9 cellular contexts compared by ENCODE assay signal in genomic region chr2:88658890-88659881, GRCh38. TPM values are rescaled to one million over a fixed set of nuclear protein-coding genes. Genes with fewer than 3 reads are reported as not detected.
DNase-seq lines count a peak whose midpoint lies in the region; ATAC-seq and TF ChIP-seq lines count a peak whose summit lies in the region.
"Had no signal": no experiment of that assay in that cellular context is flagged by ENCODE, and none has a peak within 500 bp of the region (broad histone marks: within the 10 kb centered on the region; RNA-seq: fewer than 3 reads in every experiment).

No MANE protein-coding gene starts in this region.

- POLR2A ChIA-PET in HEK293T (lab: Yijun Ruan, JAX): interaction anchor here (0.8 to 1.2 kb wide), 5 partner anchors 8 to 33 kb away, joined by 3 to 4 read pairs (median 3); no protein-coding TSS in a partner anchor

- intact Hi-C loops in left cardiac atrium (cut with DNase I): no loop called here

- ATAC-seq in left cardiac atrium (peak; percentile 57 to 81), GM18517 (IDR thresholded peaks at IDR 0.05; ENCODE audit: unreplicated experiment) (no peak), HG03565 (IDR thresholded peaks at IDR 0.05; ENCODE audit: unreplicated experiment) (no peak)

- no peaks in the 10 kb centered on the region for H3K9me3 ChIP-seq in SJSA1 (replicated peaks)

- no peak overlapping the region for H3K4me3 ChIP-seq in SJSA1

- DNase-seq in HEK293T (ENCODE audit: extremely low spot score) (peak; percentile 43), SJSA1 (ENCODE audit: low read depth in 1 of 2, low spot score in 2 of 2) (peak in 1 of 2 experiments; percentile 42), left cardiac atrium (no peak), smooth muscle cell of the brain vasculature (ENCODE audit: low read depth, low spot score) (peak; percentile 18)
- DNase-seq in activated naive CD4-positive, alpha-beta T cell treated with Interleukin-2 at 50 U/mL for 16 hours: no peak
- no peak for DNase-seq in stimulated activated CD4-positive, alpha-beta T cell treated with anti-CD3 and anti-CD28 coated beads, Interleukin-12 subunit alpha, Interleukin-12 subunit beta, amount 100 ng/mL, for 4 hours
- DNase-seq: activated naive CD8-positive, alpha-beta T cell treated with anti-CD3 and anti-CD28 coated beads, Interleukin-2, amount 10 ng/mL, durations not matched to agents 7 days and 5 days had no signal

- no peaks in the 10 kb centered on the region for H3K27me3 ChIP-seq in SJSA1 (replicated peaks)

- CTCF ChIA-PET in HEK293T (lab: Yijun Ruan, JAX): interaction anchor here (0.8 to 1.3 kb wide), 2 partner anchors 13 kb away, joined by 3 read pairs; no protein-coding TSS in a partner anchor

- H3K27ac ChIP-seq in SJSA1: peak overlapping the region; percentile 34

- H3K36me3 ChIP-seq in SJSA1: no peaks in the 10 kb centered on the region

- peaks cover 47% of the 10 kb centered on the region for H3K4me1 ChIP-seq in SJSA1 (replicated peaks)

TF ChIP-seq in HEK293T, 16 proteins besides CTCF, POLR2A, EP300 and RAD21:
- TF ChIP-seq FOXK2 (IDR thresholded peaks at IDR 0.05): no peak
- TF ChIP-seq, protein P1, sequence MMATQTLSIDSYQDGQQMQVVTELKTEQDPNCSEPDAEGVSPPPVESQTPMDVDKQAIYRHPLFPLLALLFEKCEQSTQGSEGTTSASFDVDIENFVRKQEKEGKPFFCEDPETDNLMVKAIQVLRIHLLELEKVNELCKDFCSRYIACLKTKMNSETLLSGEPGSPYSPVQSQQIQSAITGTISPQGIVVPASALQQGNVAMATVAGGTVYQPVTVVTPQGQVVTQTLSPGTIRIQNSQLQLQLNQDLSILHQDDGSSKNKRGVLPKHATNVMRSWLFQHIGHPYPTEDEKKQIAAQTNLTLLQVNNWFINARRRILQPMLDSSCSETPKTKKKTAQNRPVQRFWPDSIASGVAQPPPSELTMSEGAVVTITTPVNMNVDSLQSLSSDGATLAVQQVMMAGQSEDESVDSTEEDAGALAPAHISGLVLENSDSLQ (IDR thresholded peaks at IDR 0.05): peak; percentile 90

RNA-seq across cellular contexts. Expression of gene EIF2AK3, which starts 31.9 kb away (rescaled TPM):
- 15.0 and 25.3 TPM in 2 replicates for total RNA-seq in SJSA1 (2014; rRNA removed; shearing (Covaris generic))
- 10 to 100 TPM in 1 of 2 donors, 1 to 10 TPM in 1; 7.9 to 13.6 TPM for total RNA-seq in left cardiac atrium

RNA-seq across cellular contexts. Expression of gene RPIA, which starts 32.3 kb away (rescaled TPM):
- 3.8 and 4.9 TPM in 2 replicates for total RNA-seq in SJSA1 (2014; rRNA removed; shearing (Covaris generic))
- 10 to 100 TPM; 13.7 to 17.0 TPM for total RNA-seq in left cardiac atrium

Comparison
In these comparisons a context has a peak if more than half of its experiments do, and no peak if none do; other contexts are left out.
1. DNase-seq: peak in HEK293T (single experiment) and smooth muscle cell of the brain vasculature (single experiment); none in left cardiac atrium (single experiment), activated naive CD4-positive, alpha-beta T cell treated with Interleukin-2 at 50 U/mL for 16 hours (single experiment) and stimulated activated CD4-positive, alpha-beta T cell treated with anti-CD3 and anti-CD28 coated beads, Interleukin-12 subunit alpha, Interleukin-12 subunit beta, amount 100 ng/mL, for 4 hours (single experiment).
2. ATAC-seq: peak in left cardiac atrium (2 of 2); none in GM18517 (single experiment) and HG03565 (single experiment).